Comparison of ENCODE assay signal across 8 cellular contexts in the genomic region with DNA sequence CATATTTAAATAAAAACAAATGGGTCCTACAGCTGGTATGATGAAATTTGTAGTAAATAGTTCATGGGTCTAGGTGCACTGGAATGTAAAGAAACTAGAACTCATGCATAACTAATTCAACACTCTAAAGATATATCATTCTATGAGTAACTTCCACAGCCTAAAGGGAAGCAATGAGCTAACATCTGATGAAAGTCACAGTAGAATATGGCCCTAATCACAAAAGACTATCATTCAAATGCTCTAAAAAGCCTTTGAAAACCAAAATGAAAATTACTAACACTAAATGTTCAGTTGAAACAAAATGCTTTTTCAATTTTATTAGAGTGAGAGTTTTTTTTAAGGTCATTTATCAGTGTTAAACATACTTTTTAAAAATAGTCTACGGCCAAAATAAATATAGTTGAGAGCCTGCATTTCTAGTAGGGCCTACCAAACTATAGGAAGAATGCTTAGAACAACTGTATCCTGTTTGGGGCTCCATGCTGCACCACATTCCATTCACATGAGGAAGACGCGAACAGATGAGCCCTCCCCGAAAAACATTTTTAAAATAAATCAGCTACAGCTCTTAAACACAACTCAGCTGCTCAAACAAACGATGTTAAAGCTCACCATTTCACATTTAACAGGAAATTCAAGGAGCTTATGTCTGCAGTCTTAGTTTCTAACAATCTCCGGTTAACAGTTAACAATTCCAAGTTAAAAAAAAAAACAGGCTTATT.
DNase-seq lines count a peak whose midpoint lies in the region; ATAC-seq, FAIRE-seq and TF ChIP-seq lines count a peak whose summit lies in the region.

No MANE protein-coding gene starts in this region.

- H3K36me3 ChIP-seq in Peyer's patch = no peaks in the 10 kb centered on the region
- no peaks in the 10 kb centered on the region for H3K36me3 ChIP-seq in left lung
- no peaks in the 10 kb centered on the region for H3K36me3 ChIP-seq in subcutaneous abdominal adipose tissue (ENCODE audit: control insufficient read depth in 5 of 5, insufficient read depth in 5 of 5, low read length in 5 of 5)

- H3K27me3 ChIP-seq in Peyer's patch (no peaks in the 10 kb centered on the region), left lung (no peaks in the 10 kb centered on the region), subcutaneous abdominal adipose tissue (ENCODE audit: control insufficient read depth in 5 of 5, insufficient read depth in 4 of 5, low read length in 5 of 5) (no peaks in the 10 kb centered on the region)

- intact Hi-C loops in left lung (cut with DNase I) = no loop called here

- peak; percentile 95 for FAIRE-seq in H54 (lab: Jason Lieb, UNC)

- ATAC-seq in left lung = peak; percentile 51
- ATAC-seq in HG02642 (IDR thresholded peaks at IDR 0.05; ENCODE audit: poor library complexity, unreplicated experiment) = no peak

- H3K4me1 ChIP-seq in Peyer's patch (peaks cover 0 to 18% (median 4%) of the 10 kb centered on the region in 4 donors), left lung (peaks cover 9 to 49% of the 10 kb centered on the region in 2 donors), subcutaneous abdominal adipose tissue (ENCODE audit: control insufficient read depth in 5 of 5, insufficient read depth in 5 of 5, low read length in 5 of 5) (peaks cover 0 to 26% (median 24%) of the 10 kb centered on the region in 5 donors)

- DNase-seq in CMK (ENCODE audit: low read depth) = peak; percentile 24
- DNase-seq in H54 (ENCODE audit: insufficient read length, low spot score) = peak; percentile 17
- no peak for DNase-seq in Peyer's patch
- no peak for DNase-seq in left lung
- DNase-seq in GM13976 (ENCODE audit: low spot score) = no peak

- peak overlapping the region; percentile 12 to 96 (median 79) for H3K9ac ChIP-seq in subcutaneous abdominal adipose tissue (ENCODE audit: low read length in 5 of 5)

- H3K9me3 ChIP-seq in Peyer's patch = no peaks in the 10 kb centered on the region
- H3K9me3 ChIP-seq in left lung = no peaks in the 10 kb centered on the region
- H3K9me3 ChIP-seq in subcutaneous abdominal adipose tissue (ENCODE audit: control insufficient read depth in 5 of 5, low read length in 5 of 5) = no peaks in the 10 kb centered on the region

- in situ Hi-C loops in GM13976 (cut with MboI; ENCODE audit: low sequenced_read_pairs, unreplicated experiment) = no loop called here

- TF ChIP-seq POLR2A in H54 (IDR thresholded peaks at IDR 0.05; ENCODE audit: low read depth, low read length) (no peak), Peyer's patch (IDR thresholded peaks at IDR 0.05) (no peak)

- peak overlapping the region; percentile 82 to 96 (median 92) for H3K27ac ChIP-seq in Peyer's patch
- H3K27ac ChIP-seq in cingulate gyrus (ENCODE audit: low read depth, low read length) = peak overlapping the region; percentile 58
- H3K27ac ChIP-seq in left lung = peak overlapping the region; percentile 97 to 99
- H3K27ac ChIP-seq in subcutaneous abdominal adipose tissue (ENCODE audit: low read depth, low read length) = peak overlapping the region; percentile 98

- H3K4me3 ChIP-seq in Peyer's patch (peak overlapping the region; percentile 51 to 70 (median 60)), left lung (peak overlapping the region; percentile 38 to 50), subcutaneous abdominal adipose tissue (ENCODE audit: low read depth in 1 of 5, low read length in 5 of 5) (peak overlapping the region; percentile 74 to 89 (median 78))

- TF ChIP-seq CTCF in Peyer's patch (IDR thresholded peaks at IDR 0.05) (no peak), left lung (IDR thresholded peaks at IDR 0.05) (no peak), GM13976 (IDR thresholded peaks at IDR 0.05; ENCODE audit: borderline replicate concordance, control extremely low read depth, extremely low read depth, insufficient read depth, missing control alignments) (no peak)

Comparison
In these comparisons a context has a peak if more than half of its experiments do, and no peak if none do; other contexts are left out.
1. DNase-seq: peak in CMK (single experiment) and H54 (single experiment); none in Peyer's patch (0 of 3), left lung (0 of 2) and GM13976 (single experiment).
2. Peak in every context shown above with its lines, with median percentiles within 50 percentile points of each other: H3K27ac ChIP-seq and H3K4me3 ChIP-seq.